ENCODE assay signal across 1 cellular context in genomic region chr1:43436371-43436770, GRCh38.
TF ChIP-seq lines count a peak whose summit lies in the region.

No MANE protein-coding gene starts in this region.

TF ChIP-seq in H1, 55 proteins besides CTCF, POLR2A, EP300 and RAD21:
- TF ChIP-seq USF2 (IDR thresholded peaks at IDR 0.05; ENCODE audit: low read length) (no peak), CHD2 (IDR thresholded peaks at IDR 0.05; ENCODE audit: low read length) (no peak), TAF1 (IDR thresholded peaks at IDR 0.05; ENCODE audit: low read depth, low read length) (no peak), SIX5 (IDR thresholded peaks at IDR 0.05; ENCODE audit: low read depth, low read length) (no peak), YY1 (IDR thresholded peaks at IDR 0.05; ENCODE audit: low read depth, low read length) (no peak), ASH2L (IDR thresholded peaks at IDR 0.05; ENCODE audit: low read length) (no peak), SUZ12 (IDR thresholded peaks at IDR 0.05; ENCODE audit: low read length) (no peak), SAP30 (IDR thresholded peaks at IDR 0.05; ENCODE audit: insufficient read depth, insufficient replicate concordance, low read length) (no peak), SP2 (IDR thresholded peaks at IDR 0.05; ENCODE audit: low read length) (no peak), CBX8 (IDR thresholded peaks at IDR 0.05; ENCODE audit: borderline replicate concordance, low read depth, low read length) (no peak), MAX (IDR thresholded peaks at IDR 0.05) (no peak), SP1 (IDR thresholded peaks at IDR 0.05; ENCODE audit: low read depth, low read length) (no peak), FOSL1 (IDR thresholded peaks at IDR 0.05; ENCODE audit: insufficient read depth, low read depth, low read length) (no peak), ATF3 (IDR thresholded peaks at IDR 0.05; ENCODE audit: insufficient read depth, low read depth, low read length) (no peak)
